19 cellular contexts compared by ENCODE assay signal in genomic region chr1:170407138-170407537, GRCh38.
"Had no signal": no experiment of that assay in that cellular context is flagged by ENCODE, and none has a peak within 500 bp of the region (broad histone marks: within the 10 kb centered on the region; RNA-seq: fewer than 3 reads in every experiment).

No MANE protein-coding gene starts in this region.

- DNase-seq: activated gamma-delta T cell treated with Interleukin-2 at 50 U/mL for 16 hours; activated T-cell treated with anti-CD3 and anti-CD28 coated beads, Interleukin-2, amount 50 U/mL, for 1 hour; colonic mucosa; esophagus squamous epithelium; heart left ventricle; islet precursor cell; left cardiac atrium; naive B cell; stimulated activated CD4-positive, alpha-beta T cell treated with anti-CD3 and anti-CD28 coated beads, Interleukin-1b, Interleukin-23, amount 100 ng/mL, for 48 hours; stimulated activated naive CD8-positive, alpha-beta T cell treated with anti-CD3 and anti-CD28 coated beads, Interleukin-15, amount 100 ng/mL, for 72 hours; T-helper 1 cell; tibial artery had no signal

- H3K4me3 Mint-ChIP-seq: activated naive CD4-positive, alpha-beta T cell treated with anti-CD3 and anti-CD28 coated beads, Interleukin-2, amount 50 U/mL, for 24 hours; central memory CD8-positive, alpha-beta T cell; naive B cell; stimulated activated effector memory CD8-positive, alpha-beta T cell treated with anti-CD3 and anti-CD28 coated beads, Interleukin-12 subunit alpha, Interleukin-12 subunit beta, amount 100 ng/mL, for 72 hours; stimulated activated naive CD8-positive, alpha-beta T cell treated with anti-CD3 and anti-CD28 coated beads, Interleukin-15, amount 100 ng/mL, for 72 hours; WTC11 had no signal

- H3K4me3 ChIP-seq: breast epithelium, colonic mucosa, esophagus squamous epithelium, heart left ventricle, prostate gland, right atrium auricular region, tibial artery had no signal

- H3K4me1 Mint-ChIP-seq: activated naive CD4-positive, alpha-beta T cell treated with anti-CD3 and anti-CD28 coated beads, Interleukin-2, amount 50 U/mL, for 24 hours; central memory CD8-positive, alpha-beta T cell; naive B cell; stimulated activated effector memory CD8-positive, alpha-beta T cell treated with anti-CD3 and anti-CD28 coated beads, Interleukin-12 subunit alpha, Interleukin-12 subunit beta, amount 100 ng/mL, for 72 hours; stimulated activated naive CD8-positive, alpha-beta T cell treated with anti-CD3 and anti-CD28 coated beads, Interleukin-15, amount 100 ng/mL, for 72 hours; WTC11 had no signal

- ATAC-seq: heart left ventricle; left cardiac atrium; stimulated activated effector memory CD8-positive, alpha-beta T cell treated with anti-CD3 and anti-CD28 coated beads, Interleukin-12 subunit alpha, Interleukin-12 subunit beta, amount 100 ng/mL, for 72 hours; stimulated activated naive CD8-positive, alpha-beta T cell treated with anti-CD3 and anti-CD28 coated beads, Interleukin-15, amount 100 ng/mL, for 72 hours; WTC11 had no signal

- H3K36me3 ChIP-seq: breast epithelium, colonic mucosa, esophagus squamous epithelium, heart left ventricle, prostate gland, right atrium auricular region, tibial artery had no signal

- H3K27ac Mint-ChIP-seq: activated naive CD4-positive, alpha-beta T cell treated with anti-CD3 and anti-CD28 coated beads, Interleukin-2, amount 50 U/mL, for 24 hours; naive B cell; stimulated activated effector memory CD8-positive, alpha-beta T cell treated with anti-CD3 and anti-CD28 coated beads, Interleukin-12 subunit alpha, Interleukin-12 subunit beta, amount 100 ng/mL, for 72 hours; stimulated activated naive CD8-positive, alpha-beta T cell treated with anti-CD3 and anti-CD28 coated beads, Interleukin-15, amount 100 ng/mL, for 72 hours; WTC11 had no signal

- H3K4me1 ChIP-seq: breast epithelium, colonic mucosa, prostate gland, right atrium auricular region had no signal

- H3K27ac ChIP-seq: breast epithelium, colonic mucosa, esophagus squamous epithelium, heart left ventricle, prostate gland, right atrium auricular region had no signal

- H3K36me3 Mint-ChIP-seq: activated naive CD4-positive, alpha-beta T cell treated with anti-CD3 and anti-CD28 coated beads, Interleukin-2, amount 50 U/mL, for 24 hours; naive B cell; stimulated activated effector memory CD8-positive, alpha-beta T cell treated with anti-CD3 and anti-CD28 coated beads, Interleukin-12 subunit alpha, Interleukin-12 subunit beta, amount 100 ng/mL, for 72 hours; WTC11 had no signal

- H3K9me3 ChIP-seq: breast epithelium, colonic mucosa, esophagus squamous epithelium, prostate gland, right atrium auricular region, tibial artery had no signal

- H3K9me3 Mint-ChIP-seq: activated naive CD4-positive, alpha-beta T cell treated with anti-CD3 and anti-CD28 coated beads, Interleukin-2, amount 50 U/mL, for 24 hours; central memory CD8-positive, alpha-beta T cell; naive B cell; stimulated activated effector memory CD8-positive, alpha-beta T cell treated with anti-CD3 and anti-CD28 coated beads, Interleukin-12 subunit alpha, Interleukin-12 subunit beta, amount 100 ng/mL, for 72 hours; stimulated activated naive CD8-positive, alpha-beta T cell treated with anti-CD3 and anti-CD28 coated beads, Interleukin-15, amount 100 ng/mL, for 72 hours; WTC11 had no signal

- H3K27me3 ChIP-seq: breast epithelium, colonic mucosa, esophagus squamous epithelium, heart left ventricle, right atrium auricular region, tibial artery had no signal
